ENCODE assay signal across 24 cellular contexts in the genomic region with DNA sequence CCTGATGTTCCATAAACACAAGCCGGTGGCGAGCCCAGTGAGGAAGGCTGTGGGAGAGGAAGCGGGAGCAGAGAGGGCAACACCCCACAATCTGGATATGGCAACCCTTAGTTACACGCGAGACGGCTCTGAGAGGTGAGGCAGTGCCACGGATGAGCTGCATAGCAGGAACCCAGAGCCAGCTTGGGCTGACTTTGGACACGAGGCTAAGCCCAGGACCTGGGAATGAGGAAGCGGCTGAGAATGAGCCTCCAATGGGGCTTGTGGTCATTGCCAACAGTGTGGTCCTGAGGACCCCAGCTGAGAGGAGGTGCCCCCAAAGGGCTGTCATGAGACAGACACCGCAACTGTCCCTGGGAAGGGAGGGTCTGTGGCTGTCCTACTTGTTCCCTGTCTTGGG.
DNase-seq lines count a peak whose midpoint lies in the region; ATAC-seq lines count a peak whose summit lies in the region.
"Had no signal": no experiment of that assay in that cellular context is flagged by ENCODE, and none has a peak within 500 bp of the region (broad histone marks: within the 10 kb centered on the region; RNA-seq: fewer than 3 reads in every experiment).

No MANE protein-coding gene starts in this region.

- no peak overlapping the region for H3K4me3 Mint-ChIP-seq in stimulated activated memory B cell treated with anti-CD40 and anti-IgM and Interleukin-4, amounts not matched to agents 10 μg/mL and 1 μg/mL and 100 μg/mL, for 72 hours
- H3K4me3 Mint-ChIP-seq: CD14-positive monocyte; CD4-positive, alpha-beta memory T cell; CD4-positive, CD25-positive, alpha-beta regulatory T cell; CD8-positive, alpha-beta memory T cell had no signal

- no peak overlapping the region for H2BK120ac ChIP-seq in trophoblast cell (ENCODE audit: insufficient read depth, low read length, poor library complexity)

- no peak overlapping the region for H3K14ac ChIP-seq in trophoblast cell (ENCODE audit: low read length)

- H3K36me3 ChIP-seq in trophoblast cell (ENCODE audit: control insufficient read depth in 1 of 2, insufficient read depth in 2 of 2, low read length in 2 of 2), result no peaks in the 10 kb centered on the region
- H3K36me3 ChIP-seq: BE2C, BLaER1 had no signal

- H2AFZ ChIP-seq in trophoblast cell (ENCODE audit: insufficient read depth, low read length, poor library complexity), result no peak overlapping the region

- no peaks in the 10 kb centered on the region for H3K4me1 Mint-ChIP-seq in stimulated activated memory B cell treated with anti-CD40 and anti-IgM and Interleukin-4, amounts not matched to agents 10 μg/mL and 1 μg/mL and 100 μg/mL, for 72 hours
- H3K4me1 Mint-ChIP-seq: CD4-positive, alpha-beta memory T cell; CD8-positive, alpha-beta memory T cell had no signal

- no peak overlapping the region for H3K18ac ChIP-seq in trophoblast cell (ENCODE audit: low read length)

- no peaks in the 10 kb centered on the region for H3K79me2 ChIP-seq in trophoblast cell (ENCODE audit: control insufficient read depth, insufficient read depth, low read length, poor library complexity)

- no peak overlapping the region for H4K12ac ChIP-seq in trophoblast cell (ENCODE audit: low read depth, low read length)

- H3K23ac ChIP-seq in trophoblast cell (ENCODE audit: low read length), result peak overlapping the region; percentile 69

- H3K4me3 ChIP-seq in trophoblast cell (ENCODE audit: low read depth, low read length), result no peak overlapping the region
- H3K4me3 ChIP-seq: BLaER1, GM12878 had no signal

- H3K27ac ChIP-seq in trophoblast cell (ENCODE audit: low read depth, low read length), result no peak overlapping the region
- H3K27ac ChIP-seq: BLaER1 had no signal

- H3K79me1 ChIP-seq in trophoblast cell (ENCODE audit: low read length), result no peaks in the 10 kb centered on the region

- H3K27me3 Mint-ChIP-seq in stimulated activated memory B cell treated with anti-CD40 and anti-IgM and Interleukin-4, amounts not matched to agents 10 μg/mL and 1 μg/mL and 100 μg/mL, for 72 hours, result peaks cover 29% of the 10 kb centered on the region
- H3K27me3 Mint-ChIP-seq: CD4-positive, CD25-positive, alpha-beta regulatory T cell had no signal

- no peaks in the 10 kb centered on the region for H3K9me3 ChIP-seq in trophoblast cell (ENCODE audit: insufficient read depth, low read depth, low read length)
- H3K9me3 ChIP-seq: BE2C, BLaER1 had no signal

- H2BK12ac ChIP-seq in trophoblast cell (ENCODE audit: low read length), result no peak overlapping the region

- no peak overlapping the region for H3K9ac ChIP-seq in trophoblast cell (ENCODE audit: low read length)
- H3K9ac ChIP-seq: BLaER1 had no signal

- peaks cover 0 to 5% of the 10 kb centered on the region in 2 experiments for H3K4me1 ChIP-seq in trophoblast cell (ENCODE audit: control insufficient read depth in 1 of 2, insufficient read depth in 2 of 2, low read length in 2 of 2)
- H3K4me1 ChIP-seq: BE2C had no signal

- no CpG with 5 or more reads among the region's 10 CpGs for WGBS in trophoblast cell (ENCODE audit: extremely low coverage, insufficient coverage, insufficient read length)

- no peak overlapping the region for H2BK5ac ChIP-seq in trophoblast cell (ENCODE audit: low read depth, low read length, poor library complexity)

- H3K9me3 Mint-ChIP-seq in stimulated activated memory B cell treated with anti-CD40 and anti-IgM and Interleukin-4, amounts not matched to agents 10 μg/mL and 1 μg/mL and 100 μg/mL, for 72 hours, result peaks cover 4% of the 10 kb centered on the region
- H3K9me3 Mint-ChIP-seq: CD14-positive monocyte; CD8-positive, alpha-beta memory T cell had no signal

- H3K27me3 ChIP-seq in trophoblast cell (ENCODE audit: insufficient read depth, low read length), result peaks cover 2% of the 10 kb centered on the region
- H3K27me3 ChIP-seq: BLaER1 had no signal

- H3K4ac ChIP-seq in trophoblast cell (ENCODE audit: low read depth, low read length), result no peak overlapping the region

- H4K91ac ChIP-seq in trophoblast cell (ENCODE audit: low read depth, low read length), result no peak overlapping the region

- no peak overlapping the region for H2AK5ac ChIP-seq in trophoblast cell (ENCODE audit: low read length)

- H4K8ac ChIP-seq in trophoblast cell (ENCODE audit: low read depth, low read length), result no peak overlapping the region

- no peak overlapping the region for H3K4me2 ChIP-seq in trophoblast cell (ENCODE audit: low read length)
- H3K4me2 ChIP-seq: BLaER1 had no signal

- DNase-seq in islet precursor cell, result peak; percentile 41
- DNase-seq in trophoblast cell, result no peak
- DNase-seq in KBM-7, result no peak
- DNase-seq: 8988T; ACHN; BE2C; C1 segment of cervical spinal cord; CD4-positive, alpha-beta memory T cell; CD4-positive, CD25-positive, alpha-beta regulatory T cell; CD8-positive, alpha-beta memory T cell; COR-L47; DMS 273 treated with DMSO at 0.1 percent for 48 hours; DMS153; DMS53; DMS79; DND-41; EL; GDM1 had no signal

- in situ Hi-C loops in KBM-7 (cut with MboI; ENCODE audit: low pct_unique_long_range_greater_than_20kb, low sequenced_read_pairs), result no loop called here

- no peaks in the 10 kb centered on the region for H3K36me3 Mint-ChIP-seq in stimulated activated memory B cell treated with anti-CD40 and anti-IgM and Interleukin-4, amounts not matched to agents 10 μg/mL and 1 μg/mL and 100 μg/mL, for 72 hours
- H3K36me3 Mint-ChIP-seq: CD14-positive monocyte; CD4-positive, alpha-beta memory T cell; CD4-positive, CD25-positive, alpha-beta regulatory T cell; CD8-positive, alpha-beta memory T cell had no signal

- peak; percentile 28 for ATAC-seq in stimulated activated memory B cell treated with anti-CD40 and anti-IgM and Interleukin-4, amounts not matched to agents 10 μg/mL and 1 μg/mL and 100 μg/mL, for 72 hours
- ATAC-seq in HG02981 (IDR thresholded peaks at IDR 0.05; ENCODE audit: unreplicated experiment), result no peak
- ATAC-seq in GM19463 (IDR thresholded peaks at IDR 0.05; ENCODE audit: unreplicated experiment), result no peak
- ATAC-seq: GM12878 had no signal

- no peak overlapping the region for H3K27ac Mint-ChIP-seq in stimulated activated memory B cell treated with anti-CD40 and anti-IgM and Interleukin-4, amounts not matched to agents 10 μg/mL and 1 μg/mL and 100 μg/mL, for 72 hours
- H3K27ac Mint-ChIP-seq: CD14-positive monocyte; CD4-positive, alpha-beta memory T cell; CD4-positive, CD25-positive, alpha-beta regulatory T cell; CD8-positive, alpha-beta memory T cell had no signal
